1 cellular context compared by ENCODE assay signal in genomic region chr6:63355632-63356031, GRCh38.
TF ChIP-seq lines count a peak whose summit lies in the region.

No MANE protein-coding gene starts in this region.

TF ChIP-seq in HepG2, 621 proteins besides CTCF, POLR2A, EP300 and RAD21 (continued from another document):
- TF ChIP-seq ZBTB39 (CRISPR knock-in tag; IDR thresholded peaks at IDR 0.05), result 0 out of 2 replicates have a peak, but pooled peaks have one; percentile 22
- TF ChIP-seq CEBPG (CRISPR knock-in tag; IDR thresholded peaks at IDR 0.05), result peak; percentile 60
- TF ChIP-seq ATF1 (CRISPR knock-in tag; IDR thresholded peaks at IDR 0.05), result no peak
- TF ChIP-seq SNAPC4 (CRISPR knock-in tag; IDR thresholded peaks at IDR 0.05), result no peak
- no peak for TF ChIP-seq ZBTB10 (CRISPR knock-in tag; IDR thresholded peaks at IDR 0.05; ENCODE audit: borderline replicate concordance)
- TF ChIP-seq NR2C2 (CRISPR knock-in tag; IDR thresholded peaks at IDR 0.05; ENCODE audit: borderline replicate concordance), result peak; percentile 55; the same call in 1 of the 2 replicates
- TF ChIP-seq BRCA1 (CRISPR knock-in tag; IDR thresholded peaks at IDR 0.05), result no peak
TF ChIP-seq in HepG2: peak in this region for 6.
